Comparison of ENCODE assay signal across 8 cellular contexts in the genomic region with DNA sequence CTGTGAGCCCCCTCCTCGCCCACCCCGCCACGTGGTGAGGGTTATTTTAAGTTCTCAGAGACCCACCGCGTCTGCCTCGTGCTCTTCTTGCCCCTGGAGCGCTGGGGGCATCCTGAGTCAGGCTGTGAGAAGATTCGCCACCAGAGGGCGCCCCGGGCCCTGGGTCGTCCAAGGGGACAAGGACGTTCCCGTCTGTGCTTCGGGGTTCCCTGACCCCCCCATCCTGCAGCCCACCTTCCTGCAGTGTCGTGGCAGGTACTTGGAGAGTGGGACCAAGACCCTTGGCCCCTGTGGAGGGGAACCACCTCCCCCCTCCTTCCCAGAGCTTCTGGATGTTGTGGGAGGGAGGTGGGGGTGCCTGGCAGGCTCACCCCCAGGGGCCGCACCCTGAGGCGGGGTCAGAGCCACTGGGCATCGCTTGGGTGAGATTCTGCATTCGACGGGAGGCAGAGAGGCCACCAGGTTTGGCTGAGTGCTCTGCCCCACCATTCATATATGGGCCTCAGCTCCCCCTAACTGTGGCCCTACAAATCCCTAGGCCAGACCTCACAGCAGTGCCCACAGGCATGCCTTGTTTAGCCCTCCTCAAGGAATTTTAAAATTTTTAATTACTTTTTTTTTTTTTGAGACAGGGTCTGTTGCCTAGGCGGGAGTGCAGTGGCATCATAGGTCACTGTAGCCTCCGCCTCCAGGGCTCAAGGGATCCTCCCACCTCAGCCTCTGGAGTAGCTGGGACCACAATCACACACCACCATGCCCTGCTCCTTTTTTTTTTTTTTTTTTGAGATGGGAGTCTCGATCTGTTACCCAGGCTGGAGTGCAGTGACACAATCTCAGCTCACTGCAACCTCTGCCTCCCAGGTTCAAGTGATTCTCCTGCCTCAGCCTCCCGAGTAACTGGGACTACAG. TPM values are rescaled to one million over a fixed set of nuclear protein-coding genes. Genes with fewer than 3 reads are reported as not detected.
DNase-seq lines count a peak whose midpoint lies in the region; ATAC-seq and TF ChIP-seq lines count a peak whose summit lies in the region.

No MANE protein-coding gene starts in this region.

- H3K27ac ChIP-seq in CD8-positive, alpha-beta T cell (ENCODE audit: low read depth, low read length) = no peak overlapping the region
- no peak overlapping the region for H3K27ac ChIP-seq in GM23248

- H3K27me3 ChIP-seq in CD8-positive, alpha-beta T cell (ENCODE audit: insufficient read depth, low read length) = no peaks in the 10 kb centered on the region
- H3K27me3 ChIP-seq in GM23248 (replicated peaks; ENCODE audit: insufficient read depth) (no peaks in the 10 kb centered on the region), NT2/D1 (ENCODE audit: insufficient read depth, insufficient read length) (no peaks in the 10 kb centered on the region)

- H3K4me1 ChIP-seq in CD8-positive, alpha-beta T cell (ENCODE audit: insufficient read depth, low read length) = peaks cover 37% of the 10 kb centered on the region
- H3K4me1 ChIP-seq in GM23248 (ENCODE audit: insufficient read depth) = no peaks in the 10 kb centered on the region
- H3K4me1 ChIP-seq in NT2/D1 (ENCODE audit: insufficient read depth, insufficient read length) = peaks cover 45% of the 10 kb centered on the region

- DNase-seq in CD8-positive, alpha-beta T cell = peak; percentile 80 to 98 (median 90)
- DNase-seq in GM23248 (peak; percentile 73), NT2/D1 (ENCODE audit: low read depth, low spot score) (peak; percentile 60), epithelial cell of proximal tubule (ENCODE audit: low read depth) (no peak), ureter (ENCODE audit: low spot score) (no peak)
- peak; percentile 100 for DNase-seq in activated CD8-positive, alpha-beta memory T cell treated with anti-CD3 and anti-CD28 coated beads, Interleukin-2, amount 50 U/mL, for 48 hours
- peak; percentile 85 to 87 for DNase-seq in stimulated activated naive CD8-positive, alpha-beta T cell treated with anti-CD3 and anti-CD28 coated beads, Interleukin-15, amount 100 ng/mL, for 72 hours

- TF ChIP-seq CTCF in CD8-positive, alpha-beta T cell (IDR thresholded peaks at IDR 0.05) = peak; percentile 73
- peak; percentile 92 for TF ChIP-seq CTCF in epithelial cell of proximal tubule (conservative IDR thresholded peaks at IDR 0.05; ENCODE audit: low read depth, low read length)
- TF ChIP-seq CTCF in nephron (IDR thresholded peaks at IDR 0.05; ENCODE audit: unreplicated experiment in 3 of 3) = peak; percentile 71 to 75 (median 72)

- no peak overlapping the region for H3K4me3 Mint-ChIP-seq in CD8-positive, alpha-beta T cell
- H3K4me3 Mint-ChIP-seq in nephron = no peak overlapping the region
- H3K4me3 Mint-ChIP-seq in stimulated activated naive CD8-positive, alpha-beta T cell treated with anti-CD3 and anti-CD28 coated beads, Interleukin-15, amount 100 ng/mL, for 72 hours = no peak overlapping the region

- no peaks in the 10 kb centered on the region for H3K79me2 ChIP-seq in GM23248 (ENCODE audit: insufficient read depth)

- peaks cover 1% of the 10 kb centered on the region; the same call in 1 of the 2 replicates for H3F3A ChIP-seq in GM23248 (ENCODE audit: insufficient read depth)

- no peaks in the 10 kb centered on the region for H3K9me3 Mint-ChIP-seq in CD8-positive, alpha-beta T cell
- no peaks in the 10 kb centered on the region for H3K9me3 Mint-ChIP-seq in nephron
- no peaks in the 10 kb centered on the region for H3K9me3 Mint-ChIP-seq in stimulated activated naive CD8-positive, alpha-beta T cell treated with anti-CD3 and anti-CD28 coated beads, Interleukin-15, amount 100 ng/mL, for 72 hours

- H3K36me3 Mint-ChIP-seq in CD8-positive, alpha-beta T cell = peaks cover 29% of the 10 kb centered on the region
- peaks cover 5% of the 10 kb centered on the region for H3K36me3 Mint-ChIP-seq in nephron (ENCODE audit: low read depth)

- no peak overlapping the region for H3K4me3 ChIP-seq in CD8-positive, alpha-beta T cell (ENCODE audit: low read depth, low read length)
- H3K4me3 ChIP-seq in GM23248 (no peak overlapping the region), NT2/D1 (ENCODE audit: insufficient read length, low read depth) (no peak overlapping the region), epithelial cell of proximal tubule (ENCODE audit: low read depth, low read length) (no peak overlapping the region)

- H3K36me3 ChIP-seq in CD8-positive, alpha-beta T cell (ENCODE audit: insufficient read depth, low read length) = peaks cover 21% of the 10 kb centered on the region
- H3K36me3 ChIP-seq in GM23248 (ENCODE audit: low read depth) (no peaks in the 10 kb centered on the region), NT2/D1 (ENCODE audit: insufficient read depth, insufficient read length, low read length) (peaks cover 71% of the 10 kb centered on the region)

- POLR2A ChIA-PET in CD8-positive, alpha-beta T cell (lab: Charles Lee) = interaction anchor here (0.6 to 28.4 kb wide), 7 partner anchors 12 to 490 kb away, joined by 3 to 1016 read pairs (median 5); a partner anchor contains a TSS

- CTCF ChIA-PET in CD8-positive, alpha-beta T cell (lab: Charles Lee) = interaction anchor here (0.8 to 36.0 kb wide), 10 partner anchors 13 to 224 kb away, joined by 3 to 2042 read pairs (median 4); a partner anchor contains a TSS

- peaks cover 25% of the 10 kb centered on the region for H3K4me1 Mint-ChIP-seq in CD8-positive, alpha-beta T cell (ENCODE audit: low read depth)
- peaks cover 19% of the 10 kb centered on the region for H3K4me1 Mint-ChIP-seq in nephron
- peaks cover 42% of the 10 kb centered on the region for H3K4me1 Mint-ChIP-seq in stimulated activated naive CD8-positive, alpha-beta T cell treated with anti-CD3 and anti-CD28 coated beads, Interleukin-15, amount 100 ng/mL, for 72 hours

- no peaks in the 10 kb centered on the region for H3K27me3 Mint-ChIP-seq in CD8-positive, alpha-beta T cell (ENCODE audit: low read depth)
- no peaks in the 10 kb centered on the region for H3K27me3 Mint-ChIP-seq in nephron (ENCODE audit: low read depth)
- no peaks in the 10 kb centered on the region for H3K27me3 Mint-ChIP-seq in stimulated activated naive CD8-positive, alpha-beta T cell treated with anti-CD3 and anti-CD28 coated beads, Interleukin-15, amount 100 ng/mL, for 72 hours

- intact Hi-C loops in CD8-positive, alpha-beta T cell (cut with DNase I, micrococcal nuclease) = loop anchor here (1.0 kb wide), 3 partner anchors 18 to 113 kb away; no protein-coding TSS in a partner anchor

- no peak overlapping the region for H2AFZ ChIP-seq in GM23248

- H3K9ac ChIP-seq in GM23248 (no peak overlapping the region), NT2/D1 (ENCODE audit: insufficient read length, low read depth) (no peak overlapping the region)

- no peaks in the 10 kb centered on the region for H3K9me3 ChIP-seq in CD8-positive, alpha-beta T cell (ENCODE audit: low read length)
- no peaks in the 10 kb centered on the region for H3K9me3 ChIP-seq in GM23248 (ENCODE audit: low read depth)
- H3K9me3 ChIP-seq in NT2/D1 (ENCODE audit: insufficient read depth, low read length) = no peaks in the 10 kb centered on the region

- in situ Hi-C loops in GM23248 (cut with MboI) = no loop called here

- peak; percentile 72 for ATAC-seq in CD8-positive, alpha-beta T cell
- peak; percentile 74 for ATAC-seq in stimulated activated naive CD8-positive, alpha-beta T cell treated with anti-CD3 and anti-CD28 coated beads, Interleukin-15, amount 100 ng/mL, for 72 hours

- H3K9me2 ChIP-seq in GM23248 (ENCODE audit: insufficient read depth) = no peaks in the 10 kb centered on the region

- no peak overlapping the region for H3K4me2 ChIP-seq in GM23248 (ENCODE audit: unreplicated experiment)

- H3K27ac Mint-ChIP-seq in CD8-positive, alpha-beta T cell = peak overlapping the region; percentile 45
- no peak overlapping the region for H3K27ac Mint-ChIP-seq in nephron
- peak overlapping the region; percentile 25 to 93 for H3K27ac Mint-ChIP-seq in stimulated activated naive CD8-positive, alpha-beta T cell treated with anti-CD3 and anti-CD28 coated beads, Interleukin-15, amount 100 ng/mL, for 72 hours

- 29 to 40% methylated on average over 14 to 23 of the region's 24 CpGs for WGBS in GM23248 (ENCODE audit: low coverage in 1 of 2, low lambda C conversion rate in 2 of 2, missing lambda C conversion rate in 2 of 2), 2 experiments

- H4K20me1 ChIP-seq in GM23248 (ENCODE audit: insufficient read depth) = no peaks in the 10 kb centered on the region

RNA-seq across cellular contexts. Expression of a gene that starts 17.0 kb away (rescaled TPM):
- total RNA-seq in CD8-positive, alpha-beta T cell = 100 to 1,000 TPM; 185 TPM
- 6.7 and 8.2 TPM in 2 replicates for total RNA-seq in GM23248 (2014; rRNA removed; shearing (Covaris generic))
- 1.5 and 2.4 TPM in 2 replicates for polyA plus RNA-seq in GM23248 (2016; fragmentation: Nextera tagmentation; extraction: Ambion mirVana)
- total RNA-seq in epithelial cell of proximal tubule (180 and 181 TPM in 2 replicates), ureter (20.5 TPM)

RNA-seq across cellular contexts. Expression of a gene that starts 27.4 kb away (rescaled TPM):
- total RNA-seq in CD8-positive, alpha-beta T cell = 100 to 1,000 TPM; 181 to 190 TPM
- total RNA-seq in GM23248 (2014; rRNA removed; shearing (Covaris generic)) = 2.0 and 2.7 TPM in 2 replicates
- polyA plus RNA-seq in GM23248 (2016; fragmentation: Nextera tagmentation; extraction: Ambion mirVana) = 1.7 and 2.0 TPM in 2 replicates
- 4.4 and 5.2 TPM in 2 replicates for total RNA-seq in epithelial cell of proximal tubule
- 39.8 TPM for total RNA-seq in ureter

Comparison
In these comparisons a context has a peak if more than half of its experiments do, and no peak if none do; other contexts are left out.
1. DNase-seq: peak in CD8-positive, alpha-beta T cell (7 of 7), GM23248 (single experiment), NT2/D1 (single experiment), activated CD8-positive, alpha-beta memory T cell treated with anti-CD3 and anti-CD28 coated beads, Interleukin-2, amount 50 U/mL, for 48 hours (single experiment) and stimulated activated naive CD8-positive, alpha-beta T cell treated with anti-CD3 and anti-CD28 coated beads, Interleukin-15, amount 100 ng/mL, for 72 hours (2 of 2); none in epithelial cell of proximal tubule (single experiment) and ureter (single experiment).
2. H3K27ac Mint-ChIP-seq: peak in CD8-positive, alpha-beta T cell (single experiment) and stimulated activated naive CD8-positive, alpha-beta T cell treated with anti-CD3 and anti-CD28 coated beads, Interleukin-15, amount 100 ng/mL, for 72 hours (2 of 2); none in nephron (0 of 3).
3. Peak in every context shown above with its lines, with median percentiles within 50 percentile points of each other: CTCF ChIP-seq.